8 cellular contexts compared by ENCODE assay signal in the genomic region with DNA sequence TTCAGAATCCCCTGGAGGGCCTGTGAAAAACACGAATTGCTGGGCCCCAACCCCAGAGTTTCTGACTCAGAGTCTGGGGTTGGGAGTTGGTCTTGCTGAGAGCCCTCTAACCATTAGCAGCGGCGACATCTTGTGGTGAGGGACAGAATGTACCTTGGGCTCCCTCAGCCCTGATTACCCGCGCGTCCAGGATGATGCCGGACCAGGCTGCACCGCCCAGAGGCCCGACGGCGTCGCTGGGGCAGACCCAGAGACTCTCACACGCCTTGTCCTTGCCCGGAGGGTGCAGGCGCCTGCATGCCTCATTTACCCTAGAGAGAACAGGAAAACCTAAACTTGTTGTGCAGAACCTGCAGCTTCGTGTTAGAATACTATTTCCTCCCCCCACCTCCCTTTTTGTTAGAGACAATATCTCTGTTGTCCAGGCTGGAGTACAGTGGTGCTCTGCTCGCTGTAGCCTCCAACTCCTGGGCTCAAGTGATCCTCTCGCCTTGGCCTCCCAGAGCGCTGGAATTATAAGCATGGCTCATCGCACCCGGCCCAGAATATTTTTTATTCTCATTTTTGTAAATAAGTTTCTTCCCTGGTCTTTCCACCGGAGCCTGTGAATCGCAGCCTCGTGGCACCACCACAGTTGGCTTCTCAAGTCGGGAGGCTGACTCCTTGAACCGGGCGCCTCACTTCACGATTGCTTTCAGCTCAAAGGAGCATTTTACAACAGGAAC. TPM values are rescaled to one million over a fixed set of nuclear protein-coding genes. Genes with fewer than 3 reads are reported as not detected.
DNase-seq lines count a peak whose midpoint lies in the region; ATAC-seq and TF ChIP-seq lines count a peak whose summit lies in the region.

No MANE protein-coding gene starts in this region.

- peaks cover 26% of the 10 kb centered on the region for H3K4me1 ChIP-seq in hepatocyte (ENCODE audit: insufficient read depth)
- H3K4me1 ChIP-seq in gastrocnemius medialis = no peaks in the 10 kb centered on the region

- H3K4me2 ChIP-seq in hepatocyte = peak overlapping the region; percentile 77

- intact Hi-C loops in gastrocnemius medialis (cut with DNase I; ENCODE audit: low total_unique reads) = loop anchor here (2.0 to 5.0 kb wide), 2 partner anchors 42 to 65 kb away; partner anchors contain the start of gene SLC30A1

- TF ChIP-seq POLR2A in gastrocnemius medialis (IDR thresholded peaks at IDR 0.05) = no peak

- WGBS in hepatocyte (ENCODE audit: low lambda C conversion rate, missing lambda C conversion rate) = 37% methylated on average over 28 of the region's 28 CpGs

- H3K4me3 ChIP-seq in hepatocyte (no peak overlapping the region), gastrocnemius medialis (no peak overlapping the region)

- H3K27ac ChIP-seq in hepatocyte = peak overlapping the region; percentile 93
- no peak overlapping the region for H3K27ac ChIP-seq in gastrocnemius medialis

- TF ChIP-seq CTCF in hepatocyte (IDR thresholded peaks at IDR 0.05; ENCODE audit: poor library complexity) (peak; percentile 80), gastrocnemius medialis (IDR thresholded peaks at IDR 0.05 in 4 of 5, conservative IDR thresholded peaks at IDR 0.05 in 1 of 5) (peak in 4 of 5 experiments; percentile 17 to 68 (median 59))

- H3K9me2 ChIP-seq in hepatocyte (replicated peaks; ENCODE audit: insufficient read depth) = no peaks in the 10 kb centered on the region

- H3K9me3 ChIP-seq in hepatocyte (ENCODE audit: low read depth) (no peaks in the 10 kb centered on the region), gastrocnemius medialis (no peaks in the 10 kb centered on the region)

- peak; percentile 80 for DNase-seq in NK-92 treated with Interleukin-12 subunit alpha and Interleukin-12 subunit beta, amount 100 ng/mL, for 24 hours (lab: John Stamatoyannopoulos, UW)
- DNase-seq in NK-92 (lab: John Stamatoyannopoulos, UW; ENCODE audit: unreplicated experiment) (no peak), NCI-H1694 (lab: John Stamatoyannopoulos, UW) (peak; percentile 65), T-helper 2 cell (peak; percentile 13 to 83 (median 44)), anterior cingulate cortex (lab: John Stamatoyannopoulos, UW) (peak in 56 of 58 donors; percentile 8 to 80 (median 54)), hepatocyte (ENCODE audit: low spot score) (peak; percentile 94), gastrocnemius medialis (peak; percentile 41 to 46)

- ATAC-seq in HG02938 (IDR thresholded peaks at IDR 0.05; ENCODE audit: unreplicated experiment) (peak; percentile 77), gastrocnemius medialis (peak; percentile 80 to 82)

- H3K36me3 ChIP-seq in hepatocyte (replicated peaks; ENCODE audit: insufficient read depth, low read depth) = no peaks in the 10 kb centered on the region
- no peaks in the 10 kb centered on the region for H3K36me3 ChIP-seq in gastrocnemius medialis

- H3K27me3 ChIP-seq in hepatocyte (no peaks in the 10 kb centered on the region), gastrocnemius medialis (peaks cover 0 to 3% (median 0%) of the 10 kb centered on the region in 3 donors)

- H4K20me1 ChIP-seq in hepatocyte (ENCODE audit: insufficient read depth, poor library complexity, severe bottlenecking) = no peaks in the 10 kb centered on the region

- H3K79me2 ChIP-seq in hepatocyte = no peaks in the 10 kb centered on the region

- H2AFZ ChIP-seq in hepatocyte = peak overlapping the region; percentile 29

- in situ Hi-C loops in gastrocnemius medialis (cut with MboI; ENCODE audit: low sequenced_read_pairs in 4 of 4) = loop anchor here in 1 of 4 donors (10.0 kb wide), 1 partner anchor 141 kb away; no protein-coding TSS in a partner anchor

RNA-seq across cellular contexts. Expression of gene RD3, which starts 22.2 kb away (rescaled TPM):
- total RNA-seq in hepatocyte (not detected in 2 replicates), gastrocnemius medialis (under 1 TPM in 1 of 4 donors, not detected in 3; 0.25 TPM)
- not detected in 2 replicates for polyA plus RNA-seq in hepatocyte
